15 cellular contexts compared by ENCODE assay signal in the genomic region with DNA sequence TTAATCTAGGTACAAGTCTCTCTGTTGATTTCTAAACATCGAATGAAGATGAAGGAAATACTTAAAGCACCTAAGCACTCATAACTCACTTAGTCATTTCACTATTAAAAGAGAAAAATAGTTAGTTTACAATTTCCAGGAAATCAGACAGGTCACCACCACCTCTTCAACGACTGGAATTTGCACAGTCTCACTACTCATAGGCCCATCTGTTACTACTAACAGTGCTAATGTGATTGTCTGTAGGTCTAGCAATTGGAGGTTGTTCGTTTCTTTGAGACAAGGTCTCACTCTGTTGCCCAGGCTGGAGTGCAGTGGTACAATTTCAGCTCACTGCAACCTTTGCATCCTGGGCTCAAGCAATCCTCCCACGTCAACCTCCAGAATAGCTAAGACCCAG.
A peak's percentile ranks its signal among the peaks of the same experiment; 100 is the strongest.
DNase-seq lines count a peak whose midpoint lies in the region; ATAC-seq lines count a peak whose summit lies in the region.
"Had no signal": no experiment of that assay in that cellular context is flagged by ENCODE, and none has a peak within 500 bp of the region (broad histone marks: within the 10 kb centered on the region; RNA-seq: fewer than 3 reads in every experiment).

No MANE protein-coding gene starts in this region.

- peaks cover 22% of the 10 kb centered on the region for H3K4me1 Mint-ChIP-seq in activated T-cell treated with anti-CD3 and anti-CD28 coated beads, Interleukin-2, amount 50 U/mL, for 4 hours (ENCODE audit: low read depth)
- H3K4me1 Mint-ChIP-seq in stimulated activated naive CD8-positive, alpha-beta T cell treated with anti-CD3 and anti-CD28 coated beads, Interleukin-15, amount 100 ng/mL, for 72 hours = peaks cover 25% of the 10 kb centered on the region

- no peak overlapping the region for H3K4me3 Mint-ChIP-seq in activated T-cell treated with anti-CD3 and anti-CD28 coated beads, Interleukin-2, amount 50 U/mL, for 4 hours
- H3K4me3 Mint-ChIP-seq in stimulated activated naive CD8-positive, alpha-beta T cell treated with anti-CD3 and anti-CD28 coated beads, Interleukin-15, amount 100 ng/mL, for 72 hours = no peak overlapping the region
- H3K4me3 Mint-ChIP-seq: CD4-positive, CD25-positive, alpha-beta regulatory T cell; CD8-positive, alpha-beta memory T cell; H9 had no signal

- DNase-seq in activated CD4-positive, alpha-beta T cell treated with anti-CD3 and anti-CD28 coated beads for 48 hours = peak; percentile 17
- DNase-seq in activated CD4-positive, alpha-beta T cell treated with anti-CD3 and anti-CD28 coated beads for 4 hours = no peak
- DNase-seq in activated T-cell treated with anti-CD3 and anti-CD28 coated beads, Interleukin-2, amount 50 U/mL, for 4 hours = no peak
- no peak for DNase-seq in activated T-cell treated with anti-CD3 and anti-CD28 coated beads, Interleukin-2, amount 50 U/mL, for 48 hours
- no peak for DNase-seq in stimulated activated naive CD8-positive, alpha-beta T cell treated with anti-CD3 and anti-CD28 coated beads, Interleukin-15, amount 100 ng/mL, for 72 hours
- DNase-seq in stimulated activated naive CD8-positive, alpha-beta T cell treated with anti-CD3 and anti-CD28 coated beads, Interleukin-15, Interleukin-2, amounts not matched to agents 100 U/mL and 50 U/mL, for 24 hours = no peak
- DNase-seq in DMS114 treated with DMSO at 0.1 percent for 48 hours (lab: John Stamatoyannopoulos, UW; ENCODE audit: unreplicated experiment) = no peak
- DNase-seq: ACHN; BE2C; C1 segment of cervical spinal cord; CD8-positive, alpha-beta memory T cell; COR-L47; DMS 273 treated with DMSO at 0.1 percent for 48 hours; H9 had no signal

- no peaks in the 10 kb centered on the region for H3K9me3 Mint-ChIP-seq in activated T-cell treated with anti-CD3 and anti-CD28 coated beads, Interleukin-2, amount 50 U/mL, for 4 hours
- H3K9me3 Mint-ChIP-seq in stimulated activated naive CD8-positive, alpha-beta T cell treated with anti-CD3 and anti-CD28 coated beads, Interleukin-15, amount 100 ng/mL, for 72 hours = peaks cover 0 to 5% of the 10 kb centered on the region in 2 donors
- H3K9me3 Mint-ChIP-seq: CD8-positive, alpha-beta memory T cell; H9 had no signal

- H3K36me3 Mint-ChIP-seq in activated T-cell treated with anti-CD3 and anti-CD28 coated beads, Interleukin-2, amount 50 U/mL, for 4 hours (ENCODE audit: insufficient read depth) = no peaks in the 10 kb centered on the region
- H3K36me3 Mint-ChIP-seq: CD8-positive, alpha-beta memory T cell had no signal

- ATAC-seq in activated T-cell treated with anti-CD3 and anti-CD28 coated beads, Interleukin-2, amount 50 U/mL, for 4 hours = peak; percentile 63 to 65
- ATAC-seq in stimulated activated naive CD8-positive, alpha-beta T cell treated with anti-CD3 and anti-CD28 coated beads, Interleukin-15, amount 100 ng/mL, for 72 hours = peak; percentile 43
- no peak for ATAC-seq in stimulated activated naive CD8-positive, alpha-beta T cell treated with anti-CD3 and anti-CD28 coated beads, Interleukin-15, Interleukin-2, amounts not matched to agents 100 U/mL and 50 U/mL, for 24 hours

- H3K27me3 Mint-ChIP-seq in activated T-cell treated with anti-CD3 and anti-CD28 coated beads, Interleukin-2, amount 50 U/mL, for 4 hours (ENCODE audit: low read depth) = no peaks in the 10 kb centered on the region
- peaks cover 19% of the 10 kb centered on the region for H3K27me3 Mint-ChIP-seq in stimulated activated naive CD8-positive, alpha-beta T cell treated with anti-CD3 and anti-CD28 coated beads, Interleukin-15, amount 100 ng/mL, for 72 hours
- H3K27me3 Mint-ChIP-seq: CD4-positive, CD25-positive, alpha-beta regulatory T cell had no signal

- peak overlapping the region in 1 of 2 donors; percentile 62 for H3K27ac Mint-ChIP-seq in stimulated activated naive CD8-positive, alpha-beta T cell treated with anti-CD3 and anti-CD28 coated beads, Interleukin-15, amount 100 ng/mL, for 72 hours
- H3K27ac Mint-ChIP-seq: CD4-positive, CD25-positive, alpha-beta regulatory T cell; CD8-positive, alpha-beta memory T cell; H9 had no signal
